16 cellular contexts compared by ENCODE assay signal in genomic region chr22:48568736-48569330, GRCh38.
"Had no signal": no experiment of that assay in that cellular context is flagged by ENCODE, and none has a peak within 500 bp of the region (broad histone marks: within the 10 kb centered on the region; RNA-seq: fewer than 3 reads in every experiment).

No MANE protein-coding gene starts in this region.

- H3K27ac Mint-ChIP-seq: activated CD4-positive, alpha-beta T cell treated with anti-CD3 and anti-CD28 coated beads, Interleukin-2, amount 10 ng/mL, durations not matched to agents 7 days and 5 days; activated CD8-positive, alpha-beta T cell treated with anti-CD3 and anti-CD28 coated beads, Interleukin-2, amount 10 ng/mL, durations not matched to agents 7 days and 5 days; immature natural killer cell; T-helper 1 cell treated with Interleukin-12 subunit alpha and Interleukin-12 subunit beta and Interleukin-4 antibody, amounts not matched to agents 30 μg/mL and 1 μg/mL, for 36 hours had no signal

- H3K4me3 Mint-ChIP-seq: activated CD4-positive, alpha-beta T cell treated with anti-CD3 and anti-CD28 coated beads, Interleukin-2, amount 10 ng/mL, durations not matched to agents 7 days and 5 days; activated CD8-positive, alpha-beta T cell treated with anti-CD3 and anti-CD28 coated beads, Interleukin-2, amount 10 ng/mL, durations not matched to agents 7 days and 5 days; activated T-cell treated with anti-CD3 and anti-CD28 coated beads, Interleukin-2, amount 50 U/mL, for 4 hours; immature natural killer cell; T-helper 1 cell treated with Interleukin-12 subunit alpha and Interleukin-12 subunit beta and Interleukin-4 antibody, amounts not matched to agents 30 μg/mL and 1 μg/mL, for 36 hours had no signal

- ATAC-seq: activated CD4-positive, CD25-positive, alpha-beta regulatory T cell treated with anti-CD3 and anti-CD28 coated beads, Interleukin-2, amount 50 U/mL, for 24 hours; activated CD8-positive, alpha-beta T cell treated with anti-CD3 and anti-CD28 coated beads, Interleukin-2, amount 10 ng/mL, durations not matched to agents 7 days and 5 days; activated T-cell treated with anti-CD3 and anti-CD28 coated beads, Interleukin-2, amount 50 U/mL, for 4 hours had no signal

- H3K36me3 Mint-ChIP-seq: immature natural killer cell had no signal

- DNase-seq: activated CD4-positive, alpha-beta T cell treated with anti-CD3 and anti-CD28 coated beads, Interleukin-2, amount 10 ng/mL, durations not matched to agents 7 days and 5 days; activated CD8-positive, alpha-beta T cell treated with anti-CD3 and anti-CD28 coated beads, Interleukin-2, amount 10 ng/mL, durations not matched to agents 7 days and 5 days; activated effector memory CD4-positive, alpha-beta T cell treated with Interleukin-2 at 50 U/mL for 16 hours; activated naive CD4-positive, alpha-beta T cell treated with anti-CD3 and anti-CD28 coated beads, Interleukin-2, amount 50 U/mL, for 16 hours; activated T-cell treated with anti-CD3 and anti-CD28 coated beads, Interleukin-2, amount 50 U/mL, for 4 hours; dermis blood vessel endothelial cell; immature natural killer cell; retina; stimulated activated CD8-positive, alpha-beta memory T cell treated with anti-CD3 and anti-CD28 coated beads, Interleukin-4, amount 100 ng/mL, for 48 hours; stimulated activated naive CD4-positive, alpha-beta T cell; transverse colon; uterus had no signal

- H3K27ac ChIP-seq: parathyroid adenoma, SJSA1, transverse colon, uterus had no signal
